In genomic region chr14:55353686-55354467, GRCh38 we compare ENCODE assay signal across 2 cellular contexts.
TF ChIP-seq lines count a peak whose summit lies in the region.

No MANE protein-coding gene starts in this region.

TF ChIP-seq in WTC11, 78 proteins besides CTCF, POLR2A, EP300 and RAD21:
- TF ChIP-seq STAT6 (CRISPR knock-in tag; conservative IDR thresholded peaks at IDR 0.05; ENCODE audit: low read depth) (no peak), PRRX2 (CRISPR knock-in tag; IDR thresholded peaks at IDR 0.05) (no peak), TP53 (CRISPR knock-in tag; IDR thresholded peaks at IDR 0.05) (no peak), JAZF1 (CRISPR knock-in tag; IDR thresholded peaks at IDR 0.05) (no peak), ZNF219 (CRISPR knock-in tag; IDR thresholded peaks at IDR 0.05; ENCODE audit: borderline replicate concordance) (no peak), MLX (CRISPR knock-in tag; IDR thresholded peaks at IDR 0.05) (no peak), ZMAT4 (CRISPR knock-in tag; IDR thresholded peaks at IDR 0.05) (no peak), TEAD1 (CRISPR knock-in tag; IDR thresholded peaks at IDR 0.05) (no peak), ATF2 (CRISPR knock-in tag; IDR thresholded peaks at IDR 0.05; ENCODE audit: borderline replicate concordance, low read depth) (no peak), E2F1 (CRISPR knock-in tag; IDR thresholded peaks at IDR 0.05) (no peak), NR3C1 (CRISPR knock-in tag; conservative IDR thresholded peaks at IDR 0.05; ENCODE audit: low read depth) (no peak), CBFB (CRISPR knock-in tag; IDR thresholded peaks at IDR 0.05; ENCODE audit: low read depth) (no peak), MYBL2 (CRISPR knock-in tag; IDR thresholded peaks at IDR 0.05) (no peak)

TF ChIP-seq in H1, 55 proteins besides CTCF, POLR2A, EP300 and RAD21 (continued from another document):
- no peak for TF ChIP-seq CHD7 (IDR thresholded peaks at IDR 0.05; ENCODE audit: insufficient replicate concordance, low read length)
- no peak for TF ChIP-seq TAF1 (IDR thresholded peaks at IDR 0.05; ENCODE audit: low read depth, low read length)
- TF ChIP-seq MAFK (IDR thresholded peaks at IDR 0.05; ENCODE audit: low read depth, low read length), result no peak
- no peak for TF ChIP-seq TAF7 (optimal IDR thresholded peaks at IDR 0.05; ENCODE audit: borderline replicate concordance, low read depth, low read length)
- no peak for TF ChIP-seq NANOG (IDR thresholded peaks at IDR 0.05; ENCODE audit: insufficient read depth, low read depth, low read length, poor library complexity, severe bottlenecking)
- no peak for TF ChIP-seq SIN3A (conservative IDR thresholded peaks at IDR 0.05 in 1 of 2, IDR thresholded peaks at IDR 0.05 in 1 of 2; ENCODE audit: low read depth in 1 of 2, low read length in 2 of 2)
- TF ChIP-seq TEAD4 (IDR thresholded peaks at IDR 0.05; ENCODE audit: low read depth, low read length), result no peak
- TF ChIP-seq CHD2 (IDR thresholded peaks at IDR 0.05; ENCODE audit: low read length), result no peak
- TF ChIP-seq NRF1 (IDR thresholded peaks at IDR 0.05; ENCODE audit: low read depth, low read length), result no peak
- TF ChIP-seq CTBP2 (IDR thresholded peaks at IDR 0.05; ENCODE audit: borderline replicate concordance, insufficient read depth, insufficient read length, low read length), result no peak
- no peak for TF ChIP-seq CEBPB (IDR thresholded peaks at IDR 0.05; ENCODE audit: low read depth, low read length)
